Comparison of ENCODE assay signal across 8 cellular contexts in the genomic region with DNA sequence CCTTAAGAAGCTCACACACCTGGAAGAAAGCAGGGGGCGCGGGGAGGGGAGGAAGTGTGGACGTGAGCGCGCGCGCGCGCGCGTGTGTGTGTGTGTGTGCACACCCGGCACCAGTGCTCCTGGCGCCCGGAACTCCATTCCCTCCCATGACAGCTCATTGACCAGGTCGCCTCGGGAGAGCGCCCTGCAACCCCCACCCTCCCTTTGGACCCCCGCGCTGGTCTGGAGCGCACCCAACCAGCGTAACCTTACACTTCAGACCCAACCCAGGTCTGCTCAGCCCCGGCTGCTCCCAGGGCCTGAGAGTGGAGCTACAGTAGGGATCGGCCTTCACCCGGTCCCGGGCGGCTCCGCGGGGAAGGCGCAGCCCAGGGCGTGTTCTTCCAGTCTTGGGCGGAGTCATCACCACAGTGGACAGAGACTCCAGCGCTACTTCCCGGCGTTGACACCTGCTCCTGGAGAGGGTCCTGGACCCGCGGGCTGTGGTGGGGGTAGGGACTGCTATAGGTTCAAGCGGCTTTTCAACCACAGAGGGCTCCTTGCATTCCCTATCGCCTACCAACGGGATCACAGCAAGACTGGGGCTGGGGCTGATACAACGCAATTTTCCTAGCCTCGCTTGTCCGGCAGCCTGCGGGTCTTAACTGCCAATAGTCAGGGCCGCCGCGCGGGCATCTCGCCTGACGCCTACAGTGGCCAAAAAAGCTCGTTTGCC.
A peak's percentile ranks its signal among the peaks of the same experiment; 100 is the strongest.
DNase-seq lines count a peak whose midpoint lies in the region; ATAC-seq lines count a peak whose summit lies in the region.

No MANE protein-coding gene starts in this region.

- DNase-seq in ELF-1 (ENCODE audit: low read depth, low spot score): peak; percentile 68
- DNase-seq in LoVo (ENCODE audit: low spot score): peak; percentile 61
- no peak for DNase-seq in iPS DF 6.9 (ENCODE audit: low read depth, low spot score)
- DNase-seq in skeletal muscle cell (ENCODE audit: low read depth): no peak
- no peak for DNase-seq in MV-4-11 (lab: John Stamatoyannopoulos, UW)

- no peaks in the 10 kb centered on the region for H3K9me3 ChIP-seq in iPS DF 6.9 (ENCODE audit: control insufficient read depth, insufficient read depth, low read length)

- H3K4me1 ChIP-seq in iPS DF 6.9 (ENCODE audit: control insufficient read depth, insufficient read depth, low read length): 0 out of 2 replicates have a peak, but pooled peaks cover 2% of the 10 kb centered on the region

- peak overlapping the region; percentile 77 for H3K4me3 Mint-ChIP-seq in activated naive CD8-positive, alpha-beta T cell

- no peaks in the 10 kb centered on the region for H3K36me3 ChIP-seq in iPS DF 6.9 (ENCODE audit: control insufficient read depth, insufficient read depth, low read length)

- H3K9me3 Mint-ChIP-seq in activated naive CD8-positive, alpha-beta T cell (ENCODE audit: low read depth): no peaks in the 10 kb centered on the region

- peak overlapping the region; percentile 55; the same call in 1 of the 2 replicates for H3K4me3 ChIP-seq in iPS DF 6.9 (ENCODE audit: low read length)
- peak overlapping the region; percentile 62 for H3K4me3 ChIP-seq in skeletal muscle cell (ENCODE audit: low read depth, low read length)

- H3K27ac Mint-ChIP-seq in activated naive CD8-positive, alpha-beta T cell: no peak overlapping the region

- no CpG with 5 or more reads among the region's 50 CpGs for WGBS in iPS DF 6.9 (ENCODE audit: insufficient coverage, insufficient read length)

- peaks cover 15% of the 10 kb centered on the region for H3K27me3 ChIP-seq in iPS DF 6.9 (ENCODE audit: control insufficient read depth, insufficient read depth, low read length)

- H3K27ac ChIP-seq in iPS DF 6.9 (ENCODE audit: low read length): no peak overlapping the region

- peaks cover 26% of the 10 kb centered on the region for H3K27me3 Mint-ChIP-seq in activated naive CD8-positive, alpha-beta T cell

- ATAC-seq in HG02884 (IDR thresholded peaks at IDR 0.05; ENCODE audit: unreplicated experiment) (no peak), HG02763 (IDR thresholded peaks at IDR 0.05; ENCODE audit: unreplicated experiment) (no peak)

- peaks cover 2% of the 10 kb centered on the region for H3K4me1 Mint-ChIP-seq in activated naive CD8-positive, alpha-beta T cell (ENCODE audit: low read depth)

- H3K36me3 Mint-ChIP-seq in activated naive CD8-positive, alpha-beta T cell: no peaks in the 10 kb centered on the region

Comparison
In these comparisons a context has a peak if more than half of its experiments do, and no peak if none do; other contexts are left out.
1. DNase-seq: peak in ELF-1 (single experiment) and LoVo (single experiment); none in iPS DF 6.9 (single experiment), skeletal muscle cell (single experiment) and MV-4-11 (single experiment).